21 cellular contexts compared by ENCODE assay signal in genomic region chr18:77648415-77648814, GRCh38.
"Had no signal": no experiment of that assay in that cellular context is flagged by ENCODE, and none has a peak within 500 bp of the region (broad histone marks: within the 10 kb centered on the region; RNA-seq: fewer than 3 reads in every experiment).

No MANE protein-coding gene starts in this region.

- H3K27ac Mint-ChIP-seq: effector memory CD8-positive, alpha-beta T cell; naive thymus-derived CD8-positive, alpha-beta T cell; stimulated activated naive B cell treated with anti-CD40 and anti-IgM and Interleukin-4, amounts not matched to agents 10 μg/mL and 1 μg/mL and 100 μg/mL, for 72 hours; stimulated activated naive CD8-positive, alpha-beta T cell treated with anti-CD3 and anti-CD28 coated beads, Interleukin-15, Interleukin-2, amounts not matched to agents 100 ng/mL and 50 ng/mL, for 24 hours had no signal

- DNase-seq: cortex of kidney; effector memory CD8-positive, alpha-beta T cell; foreskin fibroblast; gastrocnemius medialis; head of caudate nucleus; left cardiac atrium; left ventricle myocardium superior; lower lobe of right lung; naive thymus-derived CD8-positive, alpha-beta T cell; nucleus accumbens; right cardiac atrium; sigmoid colon; stimulated activated CD4-positive, alpha-beta T cell treated with anti-CD3 and anti-CD28 coated beads, Interleukin-4, amount 100 ng/mL, for 4 hours; stimulated activated naive B cell treated with anti-CD40 and anti-IgM and Interleukin-4, amounts not matched to agents 10 μg/mL and 1 μg/mL and 100 μg/mL, for 72 hours; transverse colon; upper lobe of right lung had no signal

- H3K4me3 Mint-ChIP-seq: effector memory CD8-positive, alpha-beta T cell; neural crest cell; stimulated activated naive B cell treated with anti-CD40 and anti-IgM and Interleukin-4, amounts not matched to agents 10 μg/mL and 1 μg/mL and 100 μg/mL, for 72 hours; stimulated activated naive CD8-positive, alpha-beta T cell treated with anti-CD3 and anti-CD28 coated beads, Interleukin-15, Interleukin-2, amounts not matched to agents 100 ng/mL and 50 ng/mL, for 24 hours had no signal

- H3K9me3 ChIP-seq: gastrocnemius medialis, lower lobe of right lung, prostate gland, sigmoid colon, suprapubic skin, transverse colon, upper lobe of right lung, vagina had no signal

- H3K27ac ChIP-seq: gastrocnemius medialis, lower lobe of right lung, prostate gland, sigmoid colon, suprapubic skin, transverse colon, upper lobe of right lung, vagina had no signal

- H3K4me1 Mint-ChIP-seq: neural crest cell had no signal

- H3K9me3 Mint-ChIP-seq: effector memory CD8-positive, alpha-beta T cell; neural crest cell had no signal

- ATAC-seq: effector memory CD8-positive, alpha-beta T cell; gastrocnemius medialis; left cardiac atrium; left ventricle myocardium superior; lower lobe of right lung; naive thymus-derived CD8-positive, alpha-beta T cell; right cardiac atrium; stimulated activated naive B cell treated with anti-CD40 and anti-IgM and Interleukin-4, amounts not matched to agents 10 μg/mL and 1 μg/mL and 100 μg/mL, for 72 hours; upper lobe of right lung had no signal

- H3K4me3 ChIP-seq: gastrocnemius medialis, lower lobe of right lung, prostate gland, sigmoid colon, suprapubic skin, transverse colon, upper lobe of right lung, vagina had no signal

- H3K36me3 ChIP-seq: gastrocnemius medialis, lower lobe of right lung, prostate gland, sigmoid colon, suprapubic skin, transverse colon, upper lobe of right lung, vagina had no signal

- H3K4me1 ChIP-seq: gastrocnemius medialis, prostate gland, suprapubic skin, upper lobe of right lung had no signal

- H3K27me3 ChIP-seq: vagina had no signal
